ENCODE assay signal across 17 cellular contexts in the genomic region with DNA sequence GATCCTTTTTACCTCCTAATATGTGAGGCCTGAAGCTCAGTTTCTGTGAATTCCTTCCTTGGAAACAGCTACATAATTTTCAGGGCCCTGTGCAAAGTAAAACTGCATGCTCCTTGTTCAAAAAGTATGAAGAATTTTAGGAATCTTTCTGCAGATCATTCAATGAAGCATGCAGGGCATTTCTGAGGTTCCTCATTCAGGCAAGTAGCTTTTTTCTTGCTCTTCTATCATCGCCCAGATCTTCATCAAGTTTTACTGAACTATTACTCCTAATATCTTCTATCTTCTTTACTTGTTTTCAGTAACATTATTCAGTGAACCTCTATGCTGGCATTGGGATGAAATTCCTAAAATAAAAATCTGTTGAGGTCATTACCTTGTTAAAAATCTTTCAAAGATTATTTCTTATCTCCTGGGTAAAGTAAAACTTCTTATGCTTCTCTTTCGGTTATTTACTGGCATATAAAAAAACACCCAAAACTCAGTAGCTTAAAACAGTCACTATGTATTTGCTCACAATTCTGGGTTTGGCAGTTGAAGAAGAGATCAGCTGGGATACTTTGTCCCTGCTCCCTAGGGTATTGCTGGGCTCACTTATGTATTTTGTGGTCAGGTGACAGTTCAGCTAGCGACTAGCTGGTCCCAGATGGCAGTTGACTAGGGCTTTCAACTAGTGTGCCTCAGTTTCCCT. TPM values are rescaled to one million over a fixed set of nuclear protein-coding genes. Genes with fewer than 3 reads are reported as not detected.
A peak's percentile ranks its signal among the peaks of the same experiment; 100 is the strongest.
DNase-seq lines count a peak whose midpoint lies in the region; ATAC-seq and TF ChIP-seq lines count a peak whose summit lies in the region.
"Had no signal": no experiment of that assay in that cellular context is flagged by ENCODE, and none has a peak within 500 bp of the region (broad histone marks: within the 10 kb centered on the region; RNA-seq: fewer than 3 reads in every experiment).

No MANE protein-coding gene starts in this region.

- H3K9ac ChIP-seq in GM23248 = no peak overlapping the region

- no peaks in the 10 kb centered on the region for H4K20me1 ChIP-seq in GM23248 (ENCODE audit: insufficient read depth)

- no peak for TF ChIP-seq CTCF in astrocyte of the spinal cord (IDR thresholded peaks at IDR 0.05; ENCODE audit: low read depth, low read length)

- H3K27me3 ChIP-seq in GM23248 (replicated peaks; ENCODE audit: insufficient read depth) = no peaks in the 10 kb centered on the region
- H3K27me3 ChIP-seq: SJSA1 had no signal

- H3K36me3 ChIP-seq in GM23248 (ENCODE audit: low read depth) = no peaks in the 10 kb centered on the region
- H3K36me3 ChIP-seq: SJSA1 had no signal

- H3K4me1 Mint-ChIP-seq in natural killer cell treated with Interleukin-12 subunit alpha and Interleukin-12 subunit beta and Interleukin-15 and Interleukin-18, amount 100 ng/mL, for 72 hours (ENCODE audit: low read depth in 2 of 2) = peaks cover 10 to 13% of the 10 kb centered on the region in 2 donors

- WGBS in GM23248 (ENCODE audit: low coverage in 1 of 2, low lambda C conversion rate in 2 of 2, missing lambda C conversion rate in 2 of 2), 2 experiments = 35 to 47% methylated on average over 3 of the region's 3 CpGs

- ATAC-seq in GM18873 (IDR thresholded peaks at IDR 0.05; ENCODE audit: low FRiP score, unreplicated experiment) = no peak
- ATAC-seq in natural killer cell treated with Interleukin-12 subunit alpha and Interleukin-12 subunit beta and Interleukin-15 and Interleukin-18, amount 100 ng/mL, for 72 hours = no peak

- H3K27ac ChIP-seq in GM23248 = peak overlapping the region; percentile 2; the same call in 1 of the 2 replicates
- H3K27ac ChIP-seq: SJSA1, skin epidermis had no signal

- no peaks in the 10 kb centered on the region for H3K79me2 ChIP-seq in GM23248 (ENCODE audit: insufficient read depth)

- H3F3A ChIP-seq in GM23248 (ENCODE audit: insufficient read depth) = peaks cover 19% of the 10 kb centered on the region

- peak overlapping the region; percentile 8 for H3K4me2 ChIP-seq in GM23248 (ENCODE audit: unreplicated experiment)

- H3K4me3 ChIP-seq in GM23248 (no peak overlapping the region; the same call in 1 of the 2 replicates), astrocyte of the spinal cord (ENCODE audit: low read depth, low read length) (no peak overlapping the region)
- H3K4me3 ChIP-seq: GM12878, lung, SJSA1, skin epidermis had no signal

- H3K27ac Mint-ChIP-seq in natural killer cell treated with Interleukin-12 subunit alpha and Interleukin-12 subunit beta and Interleukin-15 and Interleukin-18, amount 100 ng/mL, for 72 hours = no peak overlapping the region
- H3K27ac Mint-ChIP-seq: activated CD4-positive, alpha-beta memory T cell treated with anti-CD3 and anti-CD28 coated beads, Interleukin-2, amount 10 ng/mL, durations not matched to agents 7 days and 5 days; CD4-positive, alpha-beta T cell; stimulated activated naive CD8-positive, alpha-beta T cell treated with anti-CD3 and anti-CD28 coated beads, Interleukin-15, Interleukin-2, amounts not matched to agents 100 ng/mL and 50 ng/mL, for 24 hours had no signal

- no peaks in the 10 kb centered on the region for H3K9me2 ChIP-seq in GM23248 (ENCODE audit: insufficient read depth)

- DNase-seq in AG08395 (ENCODE audit: low spot score) (peak; percentile 5), GM23248 (peak; percentile 22), astrocyte of the spinal cord (ENCODE audit: low read depth, low spot score) (peak; percentile 43), myocyte (ENCODE audit: low read depth) (peak; percentile 45), pons (ENCODE audit: low spot score) (no peak)
- DNase-seq in activated effector memory CD4-positive, alpha-beta T cell treated with anti-CD3 and anti-CD28 coated beads, Interleukin-2, amount 50 U/mL, for 16 hours = no peak
- DNase-seq in natural killer cell treated with Interleukin-12 subunit alpha and Interleukin-12 subunit beta and Interleukin-15 and Interleukin-18, amount 100 ng/mL, for 72 hours (ENCODE audit: low spot score) = no peak
- DNase-seq: activated CD4-positive, alpha-beta memory T cell treated with anti-CD3 and anti-CD28 coated beads, Interleukin-2, amount 10 ng/mL, durations not matched to agents 7 days and 5 days; aorta; CD4-positive, alpha-beta T cell; NCI-H1105 treated with DMSO at 0.1 percent for 48 hours had no signal

- no peaks in the 10 kb centered on the region for H3K9me3 Mint-ChIP-seq in natural killer cell treated with Interleukin-12 subunit alpha and Interleukin-12 subunit beta and Interleukin-15 and Interleukin-18, amount 100 ng/mL, for 72 hours
- H3K9me3 Mint-ChIP-seq: activated CD4-positive, alpha-beta memory T cell treated with anti-CD3 and anti-CD28 coated beads, Interleukin-2, amount 10 ng/mL, durations not matched to agents 7 days and 5 days; CD4-positive, alpha-beta T cell; stimulated activated naive CD8-positive, alpha-beta T cell treated with anti-CD3 and anti-CD28 coated beads, Interleukin-15, Interleukin-2, amounts not matched to agents 100 ng/mL and 50 ng/mL, for 24 hours had no signal

- in situ Hi-C loops in GM23248 (cut with MboI) = no loop called here
- in situ Hi-C loops in astrocyte of the spinal cord (cut with HindIII; ENCODE audit: low sequenced_read_pairs) = no loop called here

- no peaks in the 10 kb centered on the region for H3K36me3 Mint-ChIP-seq in natural killer cell treated with Interleukin-12 subunit alpha and Interleukin-12 subunit beta and Interleukin-15 and Interleukin-18, amount 100 ng/mL, for 72 hours

- H3K9me3 ChIP-seq in GM23248 (ENCODE audit: low read depth) = no peaks in the 10 kb centered on the region
- H3K9me3 ChIP-seq: SJSA1 had no signal

- peaks cover 32 to 36% of the 10 kb centered on the region in 2 donors for H3K27me3 Mint-ChIP-seq in natural killer cell treated with Interleukin-12 subunit alpha and Interleukin-12 subunit beta and Interleukin-15 and Interleukin-18, amount 100 ng/mL, for 72 hours

- no peak overlapping the region for H3K4me3 Mint-ChIP-seq in natural killer cell treated with Interleukin-12 subunit alpha and Interleukin-12 subunit beta and Interleukin-15 and Interleukin-18, amount 100 ng/mL, for 72 hours
- H3K4me3 Mint-ChIP-seq: activated CD4-positive, alpha-beta memory T cell treated with anti-CD3 and anti-CD28 coated beads, Interleukin-2, amount 10 ng/mL, durations not matched to agents 7 days and 5 days; CD4-positive, alpha-beta T cell; stimulated activated naive CD8-positive, alpha-beta T cell treated with anti-CD3 and anti-CD28 coated beads, Interleukin-15, Interleukin-2, amounts not matched to agents 100 ng/mL and 50 ng/mL, for 24 hours had no signal

- H3K4me1 ChIP-seq in GM23248 (ENCODE audit: insufficient read depth) = peaks cover 19% of the 10 kb centered on the region

- peak overlapping the region; percentile 53; the same call in 1 of the 2 replicates for H2AFZ ChIP-seq in GM23248

RNA-seq across cellular contexts. Expression of a gene that starts 42.6 kb away (rescaled TPM):
- 45.3 and 54.9 TPM in 2 replicates for total RNA-seq in GM23248 (2014; rRNA removed; shearing (Covaris generic))
- 35.1 and 37.4 TPM in 2 replicates for polyA plus RNA-seq in GM23248 (2016; fragmentation: Nextera tagmentation; extraction: Ambion mirVana)
- 35.6 and 44.3 TPM in 2 replicates for total RNA-seq in myocyte
- polyA plus RNA-seq in myocyte (2012) = 16.8 TPM
- 10 to 100 TPM; 64.4 to 96.4 TPM for total RNA-seq in natural killer cell treated with Interleukin-12 subunit alpha and Interleukin-12 subunit beta and Interleukin-15 and Interleukin-18, amount 100 ng/mL, for 72 hours

Comparison
In these comparisons a context has a peak if more than half of its experiments do, and no peak if none do; other contexts are left out.
1. DNase-seq: peak in AG08395 (single experiment), GM23248 (single experiment), astrocyte of the spinal cord (single experiment) and myocyte (single experiment); none in pons (single experiment), activated effector memory CD4-positive, alpha-beta T cell treated with anti-CD3 and anti-CD28 coated beads, Interleukin-2, amount 50 U/mL, for 16 hours (single experiment) and natural killer cell treated with Interleukin-12 subunit alpha and Interleukin-12 subunit beta and Interleukin-15 and Interleukin-18, amount 100 ng/mL, for 72 hours (single experiment).